In the genomic region with DNA sequence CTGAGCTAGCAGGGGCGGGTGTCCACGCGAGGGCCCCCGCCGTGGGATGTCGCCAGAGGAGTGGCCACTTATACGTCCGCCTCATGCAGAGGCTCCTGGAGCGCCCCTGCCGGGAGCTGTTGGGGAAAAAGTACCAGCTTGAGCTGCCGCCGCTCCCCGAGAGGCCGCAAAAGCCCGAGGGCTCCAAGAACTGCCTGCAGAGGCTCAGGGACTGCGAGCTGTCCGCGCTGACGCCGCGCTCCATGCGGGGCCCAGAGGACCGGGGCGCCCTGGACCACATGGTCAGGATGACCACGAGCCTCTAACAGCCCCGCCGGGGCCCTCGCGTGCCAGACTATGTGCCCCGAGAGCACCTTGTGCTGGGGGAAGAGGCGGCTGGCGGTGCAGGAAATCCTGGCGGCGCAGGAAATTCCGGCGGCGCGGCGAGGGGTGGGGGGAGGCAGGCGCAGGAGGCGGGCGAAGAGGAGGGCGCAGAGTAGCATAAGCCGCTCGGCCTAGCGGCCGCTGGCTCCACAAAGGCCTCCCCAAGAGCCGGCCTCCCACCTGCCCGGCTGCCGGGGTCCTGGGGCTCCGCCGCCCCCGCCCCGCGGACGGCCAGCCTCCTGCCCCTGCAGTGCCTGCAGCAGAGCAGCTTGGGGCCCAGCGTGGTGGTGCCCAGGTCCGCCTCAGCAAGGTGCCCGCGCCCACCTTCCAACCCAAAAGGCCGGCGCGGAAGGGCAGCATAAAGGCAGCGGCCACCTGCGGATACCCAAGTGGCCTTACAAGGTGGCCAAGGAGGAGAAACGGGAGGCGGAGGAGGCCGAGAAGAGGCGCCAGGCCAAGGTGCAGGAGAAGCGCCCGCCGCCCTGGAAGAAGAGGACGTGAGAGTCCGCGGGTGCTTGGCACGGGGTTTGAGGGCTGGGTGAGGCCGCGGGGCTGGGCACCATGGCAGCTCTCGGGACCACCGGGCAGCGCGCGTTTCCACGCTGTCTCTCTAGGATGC, we compare ENCODE assay signal across 8 cellular contexts. TPM values are rescaled to one million over a fixed set of nuclear protein-coding genes. Genes with fewer than 3 reads are reported as not detected.
DNase-seq lines count a peak whose midpoint lies in the region; ATAC-seq, FAIRE-seq and TF ChIP-seq lines count a peak whose summit lies in the region.

No MANE protein-coding gene starts in this region.

- H3K9me3 ChIP-seq in left lung, result no peaks in the 10 kb centered on the region

- H3K27me3 Mint-ChIP-seq in WTC11 (ENCODE audit: low read depth), result peaks cover 11% of the 10 kb centered on the region

- H3K27me3 ChIP-seq in bronchial epithelial cell (ENCODE audit: control insufficient read depth, insufficient read depth, low read length) (no peaks in the 10 kb centered on the region), left lung (peaks cover 0 to 20% of the 10 kb centered on the region in 2 donors)

- H3K4me3 ChIP-seq in LNCaP clone FGC (ENCODE audit: low read depth, low read length) (peak overlapping the region; percentile 73), bronchial epithelial cell (ENCODE audit: low read depth, low read length) (peak overlapping the region; percentile 71), left lung (peak overlapping the region; percentile 64 to 88)

- ATAC-seq in GM21360 (IDR thresholded peaks at IDR 0.05; ENCODE audit: unreplicated experiment) (peak; percentile 49), WTC11 (no peak), left lung (peak; percentile 95)

- peaks cover 4% of the 10 kb centered on the region for H3K36me3 ChIP-seq in bronchial epithelial cell (ENCODE audit: control insufficient read depth, insufficient read depth, low read length)
- H3K36me3 ChIP-seq in left lung, result peaks cover 0 to 14% of the 10 kb centered on the region in 2 donors

- FAIRE-seq in bronchial epithelial cell (lab: Jason Lieb, UNC), result no peak

- peaks cover 12% of the 10 kb centered on the region for H3K4me1 Mint-ChIP-seq in WTC11

- DNase-seq in COLO668 (lab: John Stamatoyannopoulos, UW; ENCODE audit: unreplicated experiment) (peak; percentile 82), LNCaP clone FGC (ENCODE audit: low read depth) (peak; percentile 14), WTC11 (ENCODE audit: low spot score) (peak; percentile 52), bronchial epithelial cell (ENCODE audit: low read depth) (peak; percentile 40), left lung (peak; percentile 73 to 90), NK-92 (lab: John Stamatoyannopoulos, UW; ENCODE audit: unreplicated experiment) (no peak)
- DNase-seq in stimulated activated CD8-positive, alpha-beta memory T cell treated with anti-CD3 and anti-CD28 coated beads, Interleukin-12 subunit alpha, Interleukin-12 subunit beta, amount 100 ng/mL, for 24 hours (ENCODE audit: extremely low read depth), result peak; percentile 30

- H3K4me3 Mint-ChIP-seq in WTC11, result peak overlapping the region; percentile 60

- H3K27ac Mint-ChIP-seq in WTC11, result no peak overlapping the region

- CTCF ChIA-PET in WTC11 (lab: Charles Lee), result interaction anchor here (1.4 to 1.6 kb wide), 2 partner anchors 137 to 295 kb away, joined by 3 to 5 read pairs; no protein-coding TSS in a partner anchor

- TF ChIP-seq CTCF in LNCaP clone FGC (IDR thresholded peaks at IDR 0.05; ENCODE audit: control insufficient read depth, extremely low read depth, insufficient read depth), result peak; percentile 28; the same call in 1 of the 2 replicates
- no peak for TF ChIP-seq CTCF in WTC11 (IDR thresholded peaks at IDR 0.05)
- TF ChIP-seq CTCF in bronchial epithelial cell (IDR thresholded peaks at IDR 0.05; ENCODE audit: insufficient read depth, low read length, severe bottlenecking), result peak; percentile 43
- no peak for TF ChIP-seq CTCF in left lung (IDR thresholded peaks at IDR 0.05)

- peaks cover 0 to 21% of the 10 kb centered on the region in 2 donors for H3K4me1 ChIP-seq in left lung

- intact Hi-C loops in left lung (cut with DNase I), result no loop called here

- POLR2A ChIA-PET in WTC11 (lab: Charles Lee), result no interaction called here

- peak overlapping the region; percentile 74 to 86 for H3K27ac ChIP-seq in left lung

- no peaks in the 10 kb centered on the region for H3K36me3 Mint-ChIP-seq in WTC11

- no peaks in the 10 kb centered on the region for H3K9me3 Mint-ChIP-seq in WTC11

TF ChIP-seq in WTC11, 78 proteins besides CTCF, POLR2A, EP300 and RAD21:
- TF ChIP-seq, protein P1, sequence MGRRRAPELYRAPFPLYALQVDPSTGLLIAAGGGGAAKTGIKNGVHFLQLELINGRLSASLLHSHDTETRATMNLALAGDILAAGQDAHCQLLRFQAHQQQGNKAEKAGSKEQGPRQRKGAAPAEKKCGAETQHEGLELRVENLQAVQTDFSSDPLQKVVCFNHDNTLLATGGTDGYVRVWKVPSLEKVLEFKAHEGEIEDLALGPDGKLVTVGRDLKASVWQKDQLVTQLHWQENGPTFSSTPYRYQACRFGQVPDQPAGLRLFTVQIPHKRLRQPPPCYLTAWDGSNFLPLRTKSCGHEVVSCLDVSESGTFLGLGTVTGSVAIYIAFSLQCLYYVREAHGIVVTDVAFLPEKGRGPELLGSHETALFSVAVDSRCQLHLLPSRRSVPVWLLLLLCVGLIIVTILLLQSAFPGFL (CRISPR knock-in tag; IDR thresholded peaks at IDR 0.05; ENCODE audit: borderline replicate concordance), result no peak
- no peak for TF ChIP-seq SOX15 (CRISPR knock-in tag; IDR thresholded peaks at IDR 0.05)
- no peak for TF ChIP-seq ETV6 (CRISPR knock-in tag; IDR thresholded peaks at IDR 0.05)
- TF ChIP-seq ZNF232 (CRISPR knock-in tag; IDR thresholded peaks at IDR 0.05), result no peak
- TF ChIP-seq GTF2I (CRISPR knock-in tag; conservative IDR thresholded peaks at IDR 0.05), result no peak
- no peak for TF ChIP-seq HMGA2 (CRISPR knock-in tag; IDR thresholded peaks at IDR 0.05)
- TF ChIP-seq SMAD4 (CRISPR knock-in tag; IDR thresholded peaks at IDR 0.05), result no peak
- TF ChIP-seq EMX1 (CRISPR knock-in tag; IDR thresholded peaks at IDR 0.05), result no peak
- no peak for TF ChIP-seq SMAD3 (CRISPR knock-in tag; IDR thresholded peaks at IDR 0.05; ENCODE audit: borderline replicate concordance)
- no peak for TF ChIP-seq NR1H2 (CRISPR knock-in tag; IDR thresholded peaks at IDR 0.05)
- no peak for TF ChIP-seq PRDM15 (CRISPR knock-in tag; IDR thresholded peaks at IDR 0.05)
- no peak for TF ChIP-seq NFYB (CRISPR knock-in tag; conservative IDR thresholded peaks at IDR 0.05; ENCODE audit: low read depth)
- no peak for TF ChIP-seq ZNF532 (CRISPR knock-in tag; IDR thresholded peaks at IDR 0.05; ENCODE audit: borderline replicate concordance)
- no peak for TF ChIP-seq ZNF219 (CRISPR knock-in tag; IDR thresholded peaks at IDR 0.05; ENCODE audit: borderline replicate concordance)
- no peak for TF ChIP-seq ZNF416 (CRISPR knock-in tag; IDR thresholded peaks at IDR 0.05)

RNA-seq across cellular contexts. Expression of gene TRIM43B, which starts 42.1 kb away (rescaled TPM):
- not detected in 3 replicates for total RNA-seq in WTC11 (2021)
- total RNA-seq in bronchial epithelial cell, result not detected in 2 replicates
- total RNA-seq in left lung, result not detected

Comparison
In these comparisons a context has a peak if more than half of its experiments do, and no peak if none do; other contexts are left out.
1. CTCF ChIP-seq: peak in LNCaP clone FGC (single experiment) and bronchial epithelial cell (single experiment); none in WTC11 (single experiment) and left lung (0 of 2).
2. Peak in every context shown above with its lines, with median percentiles within 50 percentile points of each other: H3K4me3 ChIP-seq.